In genomic region chr15:55290361-55291057, GRCh38 we compare ENCODE assay signal across 8 cellular contexts. TPM values are rescaled to one million over a fixed set of nuclear protein-coding genes. Genes with fewer than 3 reads are reported as not detected.
DNase-seq lines count a peak whose midpoint lies in the region; ATAC-seq and TF ChIP-seq lines count a peak whose summit lies in the region.

No MANE protein-coding gene starts in this region.

- peak overlapping the region; percentile 84 to 93 (median 90) for H3K27ac Mint-ChIP-seq in CD4-positive, CD25-positive, alpha-beta regulatory T cell
- peak overlapping the region; percentile 97 for H3K27ac Mint-ChIP-seq in activated CD4-positive, alpha-beta memory T cell treated with anti-CD3 and anti-CD28 coated beads for 36 hours

- intact Hi-C loops in activated CD4-positive, alpha-beta memory T cell treated with anti-CD3 and anti-CD28 coated beads for 36 hours (cut with micrococcal nuclease), result loop anchor here (1.0 to 5.0 kb wide), 5 partner anchors 28 to 1328 kb away; partner anchors contain the start of genes PIGB and PIGBOS1
- intact Hi-C loops in lower lobe of right lung (cut with DNase I), result loop anchor here (5.0 kb wide), 1 partner anchor 73 kb away; no protein-coding TSS in a partner anchor

- peak; percentile 86 to 88 for ATAC-seq in CD4-positive, CD25-positive, alpha-beta regulatory T cell (ENCODE audit: low read depth in 2 of 2)
- ATAC-seq in GM19438 (IDR thresholded peaks at IDR 0.05; ENCODE audit: low read depth, unreplicated experiment) (peak; percentile 61), HG03558 (IDR thresholded peaks at IDR 0.05; ENCODE audit: extremely low read depth, unreplicated experiment) (peak; percentile 57), lower lobe of right lung (peak; percentile 89 to 92)

- peaks cover 0 to 2% (median 0%) of the 10 kb centered on the region in 7 donors for H3K9me3 Mint-ChIP-seq in CD4-positive, CD25-positive, alpha-beta regulatory T cell
- no peaks in the 10 kb centered on the region for H3K9me3 Mint-ChIP-seq in activated CD4-positive, alpha-beta memory T cell treated with anti-CD3 and anti-CD28 coated beads for 36 hours

- no peaks in the 10 kb centered on the region for H3K27me3 ChIP-seq in CD4-positive, CD25-positive, alpha-beta regulatory T cell (ENCODE audit: control insufficient read depth, insufficient read depth, low read length)
- H3K27me3 ChIP-seq in duodenal mucosa (ENCODE audit: control insufficient read depth in 1 of 2, insufficient read depth in 2 of 2, low read length in 2 of 2), result no peaks in the 10 kb centered on the region
- no peaks in the 10 kb centered on the region for H3K27me3 ChIP-seq in lower lobe of right lung (ENCODE audit: low read depth)

- peak overlapping the region; percentile 92 for H3K4me3 ChIP-seq in CD4-positive, CD25-positive, alpha-beta regulatory T cell (ENCODE audit: low read depth, low read length)
- H3K4me3 ChIP-seq in duodenal mucosa (ENCODE audit: low read depth in 1 of 2, low read length in 2 of 2), result peak overlapping the region; percentile 93 to 94
- H3K4me3 ChIP-seq in lower lobe of right lung, result peak overlapping the region; percentile 80

- no peaks in the 10 kb centered on the region for H3K9me3 ChIP-seq in CD4-positive, CD25-positive, alpha-beta regulatory T cell (ENCODE audit: control insufficient read depth in 2 of 2, low read length in 2 of 2)
- H3K9me3 ChIP-seq in duodenal mucosa (ENCODE audit: control insufficient read depth in 1 of 2, low read length in 2 of 2), result no peaks in the 10 kb centered on the region
- no peaks in the 10 kb centered on the region for H3K9me3 ChIP-seq in lower lobe of right lung

- H3K27ac ChIP-seq in CD4-positive, CD25-positive, alpha-beta regulatory T cell (ENCODE audit: insufficient read depth, low read length, poor library complexity, severe bottlenecking), result peak overlapping the region; percentile 95
- peak overlapping the region; percentile 86 for H3K27ac ChIP-seq in duodenal mucosa (ENCODE audit: low read depth, low read length)
- peak overlapping the region; percentile 96 for H3K27ac ChIP-seq in lower lobe of right lung

- CTCF ChIA-PET in activated CD4-positive, alpha-beta memory T cell treated with anti-CD3 and anti-CD28 coated beads for 36 hours (lab: Charles Lee), result interaction anchor here (0.6 to 4.7 kb wide), 20 partner anchors 8 to 149 kb away, joined by 3 to 72 read pairs (median 4); partner anchors contain the start of genes PIGB, PIGBOS1 and RSL24D1

- peaks cover 17% of the 10 kb centered on the region for H3K4me1 ChIP-seq in CD4-positive, CD25-positive, alpha-beta regulatory T cell (ENCODE audit: control insufficient read depth, insufficient read depth, low read length, poor library complexity, severe bottlenecking)
- peaks cover 0 to 20% of the 10 kb centered on the region in 2 donors for H3K4me1 ChIP-seq in duodenal mucosa (ENCODE audit: control insufficient read depth in 1 of 2, insufficient read depth in 2 of 2, low read length in 2 of 2)
- H3K4me1 ChIP-seq in lower lobe of right lung, result peaks cover 28% of the 10 kb centered on the region

- DNase-seq in CD4-positive, CD25-positive, alpha-beta regulatory T cell, result peak; percentile 72 to 84 (median 83)
- peak; percentile 85 for DNase-seq in NCI-H69 (lab: John Stamatoyannopoulos, UW)
- DNase-seq in activated CD4-positive, alpha-beta memory T cell treated with anti-CD3 and anti-CD28 coated beads for 36 hours, result peak; percentile 92
- DNase-seq in lower lobe of right lung, result peak; percentile 92
- DNase-seq in stimulated activated CD4-positive, alpha-beta T cell treated with anti-CD3 and anti-CD28 coated beads, TNF-alpha, amount 100 ng/mL, for 1 hour (ENCODE audit: low read depth in 3 of 3, low spot score in 1 of 3), result peak; percentile 68 to 74 (median 70)

- H3K4me1 Mint-ChIP-seq in CD4-positive, CD25-positive, alpha-beta regulatory T cell, result peaks cover 5 to 37% (median 30%) of the 10 kb centered on the region in 4 donors
- peaks cover 30% of the 10 kb centered on the region for H3K4me1 Mint-ChIP-seq in activated CD4-positive, alpha-beta memory T cell treated with anti-CD3 and anti-CD28 coated beads for 36 hours (ENCODE audit: low read depth)

- H3K27me3 Mint-ChIP-seq in CD4-positive, CD25-positive, alpha-beta regulatory T cell, result no peaks in the 10 kb centered on the region
- no peaks in the 10 kb centered on the region for H3K27me3 Mint-ChIP-seq in activated CD4-positive, alpha-beta memory T cell treated with anti-CD3 and anti-CD28 coated beads for 36 hours

- peaks cover 6% of the 10 kb centered on the region for H3K36me3 Mint-ChIP-seq in CD4-positive, CD25-positive, alpha-beta regulatory T cell
- peaks cover 29% of the 10 kb centered on the region for H3K36me3 Mint-ChIP-seq in activated CD4-positive, alpha-beta memory T cell treated with anti-CD3 and anti-CD28 coated beads for 36 hours

- peak overlapping the region; percentile 81 to 98 for H3K9ac ChIP-seq in duodenal mucosa (ENCODE audit: low read depth in 1 of 2, low read length in 2 of 2)

- H3K4me3 Mint-ChIP-seq in CD4-positive, CD25-positive, alpha-beta regulatory T cell, result peak overlapping the region; percentile 90 to 97 (median 91)
- peak overlapping the region; percentile 93 for H3K4me3 Mint-ChIP-seq in activated CD4-positive, alpha-beta memory T cell treated with anti-CD3 and anti-CD28 coated beads for 36 hours

- POLR2A ChIA-PET in activated CD4-positive, alpha-beta memory T cell treated with anti-CD3 and anti-CD28 coated beads for 36 hours (lab: Charles Lee), result interaction anchor here (0.9 to 1.3 kb wide), 3 partner anchors 11 to 94 kb away, joined by 3 to 5 read pairs (median 4); partner anchors contain the start of genes PIGB, PIGBOS1 and RSL24D1

- peak; percentile 97 for TF ChIP-seq CTCF in lower lobe of right lung (IDR thresholded peaks at IDR 0.05)

- H3K36me3 ChIP-seq in CD4-positive, CD25-positive, alpha-beta regulatory T cell (ENCODE audit: control insufficient read depth, insufficient read depth, low read length), result peaks cover 4% of the 10 kb centered on the region
- no peaks in the 10 kb centered on the region for H3K36me3 ChIP-seq in duodenal mucosa (ENCODE audit: control insufficient read depth in 1 of 2, insufficient read depth in 2 of 2, low read length in 2 of 2)
- no peaks in the 10 kb centered on the region for H3K36me3 ChIP-seq in lower lobe of right lung

RNA-seq across cellular contexts. Expression of gene RAB27A, which starts 0.9 kb away (rescaled TPM):
- 34.0 TPM for total RNA-seq in CD4-positive, CD25-positive, alpha-beta regulatory T cell
- polyA plus RNA-seq in CD4-positive, CD25-positive, alpha-beta regulatory T cell, result 10 to 100 TPM; 39.1 to 69.2 (median 46.1) TPM
- 100 to 1,000 TPM; 216 to 217 TPM for total RNA-seq in activated CD4-positive, alpha-beta memory T cell treated with anti-CD3 and anti-CD28 coated beads for 36 hours
- total RNA-seq in lower lobe of right lung, result 63.4 TPM

RNA-seq across cellular contexts. Expression of gene PIGBOS1, which starts 28.4 kb away (rescaled TPM):
- total RNA-seq in CD4-positive, CD25-positive, alpha-beta regulatory T cell, result 9.4 TPM
- polyA plus RNA-seq in CD4-positive, CD25-positive, alpha-beta regulatory T cell, result 10 to 100 TPM; 49.9 to 63.0 (median 56.1) TPM
- 10 to 100 TPM; 10.5 to 11.1 TPM for total RNA-seq in activated CD4-positive, alpha-beta memory T cell treated with anti-CD3 and anti-CD28 coated beads for 36 hours
- total RNA-seq in lower lobe of right lung, result 13.8 TPM

RNA-seq across cellular contexts. Expression of gene PIGB, which starts 28.5 kb away (rescaled TPM):
- total RNA-seq in CD4-positive, CD25-positive, alpha-beta regulatory T cell, result 38.5 TPM
- 10 to 100 TPM; 14.3 to 19.1 (median 17.8) TPM for polyA plus RNA-seq in CD4-positive, CD25-positive, alpha-beta regulatory T cell
- 10 to 100 TPM; 18.0 to 18.9 TPM for total RNA-seq in activated CD4-positive, alpha-beta memory T cell treated with anti-CD3 and anti-CD28 coated beads for 36 hours
- 14.4 TPM for total RNA-seq in lower lobe of right lung

Comparison
In these comparisons a context has a peak if more than half of its experiments do, and no peak if none do; other contexts are left out.
1. Peak in every context shown above with its lines: DNase-seq, ATAC-seq, H3K4me3 ChIP-seq and H3K27ac ChIP-seq.